Comparison of ENCODE assay signal across 9 cellular contexts in genomic region chr3:146612015-146612414, GRCh38. TPM values are rescaled to one million over a fixed set of nuclear protein-coding genes. Genes with fewer than 3 reads are reported as not detected.
"Had no signal": no experiment of that assay in that cellular context is flagged by ENCODE, and none has a peak within 500 bp of the region (broad histone marks: within the 10 kb centered on the region; RNA-seq: fewer than 3 reads in every experiment).

No MANE protein-coding gene starts in this region.

- DNase-seq: IMR-90, KBM-7, KG1 had no signal

- H3K4me3 ChIP-seq: K562 had no signal

- H3K27ac ChIP-seq: HL-60 had no signal

- FAIRE-seq: HTR-8/SVneo, K562 had no signal

- ATAC-seq: K562 had no signal

RNA-seq across cellular contexts. Expression of gene PLSCR5, which starts 6.9 kb away (rescaled TPM):
- total RNA-seq: HT-29, HT1080, IMR-90, K562 had no signal
- polyA plus RNA-seq: IgD-negative memory B cell, IMR-90, K562 had no signal
